27 cellular contexts compared by ENCODE assay signal in genomic region chr11:133919330-133920108, GRCh38. TPM values are rescaled to one million over a fixed set of nuclear protein-coding genes. Genes with fewer than 3 reads are reported as not detected.
DNase-seq lines count a peak whose midpoint lies in the region; ATAC-seq, FAIRE-seq and TF ChIP-seq lines count a peak whose summit lies in the region.
"Had no signal": no experiment of that assay in that cellular context is flagged by ENCODE, and none has a peak within 500 bp of the region (broad histone marks: within the 10 kb centered on the region; RNA-seq: fewer than 3 reads in every experiment).

No MANE protein-coding gene starts in this region.

- peak overlapping the region; percentile 48 for H3K18ac ChIP-seq in H1 (ENCODE audit: extremely low read depth, low read length)

- H3K27me3 Mint-ChIP-seq in activated naive CD4-positive, alpha-beta T cell treated with anti-CD3 and anti-CD28 coated beads, Interleukin-2, amount 50 U/mL, for 24 hours = no peaks in the 10 kb centered on the region
- H3K27me3 Mint-ChIP-seq in activated T-helper 2 cell treated with anti-CD3 and anti-CD28 coated beads, Interferon-gamma antibody, Interleukin-2, Interleukin-4, amounts not matched to agents 10 μg/mL and 5 μg/mL and 100 μg/mL, durations not matched to agents 14 hours and 24 hours and 36 hours (ENCODE audit: low read depth) = no peaks in the 10 kb centered on the region

- TF ChIP-seq RAD21 in H1 (IDR thresholded peaks at IDR 0.05 in 1 of 2, conservative IDR thresholded peaks at IDR 0.05 in 1 of 2; ENCODE audit: low read depth in 2 of 2, low read length in 2 of 2) = no peak

- no peaks in the 10 kb centered on the region for H3K9me3 ChIP-seq in ES-I3 (ENCODE audit: control insufficient read depth, insufficient read depth, low read length)
- no peaks in the 10 kb centered on the region for H3K9me3 ChIP-seq in H1 (ENCODE audit: insufficient read depth in 2 of 2, low read depth in 1 of 2, low read length in 1 of 2)
- H3K9me3 ChIP-seq: Peyer's patch, tibial artery had no signal

- peaks cover 7% of the 10 kb centered on the region for H3K79me1 ChIP-seq in H1 (ENCODE audit: low read depth, low read length)

- peak overlapping the region; percentile 46 for H3K9ac ChIP-seq in ES-I3 (ENCODE audit: low read depth, low read length)
- no peak overlapping the region; a peak in 1 of 7 replicates for H3K9ac ChIP-seq in H1 (replicated peaks in 1 of 4; ENCODE audit: extremely low read depth in 1 of 4, low read depth in 3 of 4, low read length in 3 of 4)

- H3K79me2 ChIP-seq in H1 (ENCODE audit: control insufficient read depth in 1 of 2, insufficient read depth in 2 of 2, low read length in 2 of 2) = no peaks in the 10 kb centered on the region

- no peak overlapping the region for H2BK20ac ChIP-seq in H1 (ENCODE audit: low read length)

- H4K20me1 ChIP-seq in H1 (replicated peaks in 1 of 2; ENCODE audit: control insufficient read depth in 1 of 2, insufficient read depth in 2 of 2, low read length in 2 of 2) = peaks cover 0 to 2% of the 10 kb centered on the region in 2 experiments

- no peak overlapping the region for H4K8ac ChIP-seq in H1 (ENCODE audit: extremely low read depth, insufficient read depth, low read length)

- H3K4me3 Mint-ChIP-seq in activated naive CD4-positive, alpha-beta T cell treated with anti-CD3 and anti-CD28 coated beads, Interleukin-2, amount 50 U/mL, for 24 hours = peak overlapping the region; percentile 44
- H3K4me3 Mint-ChIP-seq in stimulated activated effector memory CD8-positive, alpha-beta T cell treated with anti-CD3 and anti-CD28 coated beads, Interleukin-12 subunit alpha, Interleukin-12 subunit beta, amount 100 ng/mL, for 72 hours = peak overlapping the region; percentile 58
- H3K4me3 Mint-ChIP-seq in activated T-helper 2 cell treated with anti-CD3 and anti-CD28 coated beads, Interferon-gamma antibody, Interleukin-2, Interleukin-4, amounts not matched to agents 10 μg/mL and 5 μg/mL and 100 μg/mL, durations not matched to agents 14 hours and 24 hours and 36 hours (ENCODE audit: low read depth) = no peak overlapping the region

- H2BK5ac ChIP-seq in H1 (ENCODE audit: low read depth, low read length) = 0 out of 2 replicates have a peak overlapping the region, but pooled peaks have one; percentile 49

- H3K4me1 ChIP-seq in ES-I3 (ENCODE audit: insufficient read depth, low read length) = peaks cover 3% of the 10 kb centered on the region; the same call in 1 of the 2 replicates
- peaks cover 0 to 17% (median 4%) of the 10 kb centered on the region in 4 experiments; a peak in 6 of 7 replicates for H3K4me1 ChIP-seq in H1 (replicated peaks in 1 of 4; ENCODE audit: control insufficient read depth in 3 of 4, insufficient read depth in 4 of 4, low read length in 3 of 4)

- no peak for TF ChIP-seq POLR2A in H1 (IDR thresholded peaks at IDR 0.05; ENCODE audit: control extremely low read depth in 1 of 2, low read depth in 2 of 2, low read length in 2 of 2)

- H4K91ac ChIP-seq in H1 (replicated peaks; ENCODE audit: insufficient read length, low read length) = no peak overlapping the region

- TF ChIP-seq CTCF in H1 (IDR thresholded peaks at IDR 0.05; ENCODE audit: control extremely low read depth in 1 of 3, insufficient read depth in 1 of 3, low read depth in 1 of 3, low read length in 3 of 3) = no peak

- peaks cover 2% of the 10 kb centered on the region; the same call in 1 of the 2 replicates for H3K23me2 ChIP-seq in H1 (ENCODE audit: low read depth, low read length)

- H2BK15ac ChIP-seq in H1 (ENCODE audit: low read length) = no peak overlapping the region

- peak overlapping the region in 1 of 4 experiments; percentile 53; a peak in 1 of 8 replicates for H3K4me3 ChIP-seq in H1 (ENCODE audit: extremely low read depth in 1 of 4, insufficient read depth in 2 of 4, low read depth in 3 of 4, low read length in 4 of 4)
- H3K4me3 ChIP-seq: cardiac muscle cell, tibial artery had no signal

- no peak overlapping the region for H3K23ac ChIP-seq in H1 (ENCODE audit: insufficient read length)

- peaks cover 3% of the 10 kb centered on the region; the same call in 1 of the 2 replicates for H3K36me3 ChIP-seq in ES-I3 (ENCODE audit: insufficient read depth, low read length)
- peaks cover 6 to 25% (median 15%) of the 10 kb centered on the region in 4 experiments; a peak in 7 of 8 replicates for H3K36me3 ChIP-seq in H1 (ENCODE audit: control insufficient read depth in 2 of 4, insufficient read depth in 4 of 4, low read length in 3 of 4)
- H3K36me3 ChIP-seq: cardiac muscle cell, Peyer's patch had no signal

- peaks cover 8% of the 10 kb centered on the region for H3K36me3 Mint-ChIP-seq in activated naive CD4-positive, alpha-beta T cell treated with anti-CD3 and anti-CD28 coated beads, Interleukin-2, amount 50 U/mL, for 24 hours
- peaks cover 6% of the 10 kb centered on the region in 2 donors for H3K36me3 Mint-ChIP-seq in activated naive CD4-positive, alpha-beta T cell treated with anti-CD3 and anti-CD28 coated beads, Interleukin-2, amount 50 U/mL, for 72 hours
- peaks cover 67% of the 10 kb centered on the region for H3K36me3 Mint-ChIP-seq in stimulated activated effector memory CD8-positive, alpha-beta T cell treated with anti-CD3 and anti-CD28 coated beads, Interleukin-12 subunit alpha, Interleukin-12 subunit beta, amount 100 ng/mL, for 72 hours
- peaks cover 43% of the 10 kb centered on the region for H3K36me3 Mint-ChIP-seq in activated T-helper 2 cell treated with anti-CD3 and anti-CD28 coated beads, Interferon-gamma antibody, Interleukin-2, Interleukin-4, amounts not matched to agents 10 μg/mL and 5 μg/mL and 100 μg/mL, durations not matched to agents 14 hours and 24 hours and 36 hours (ENCODE audit: low read depth)

- no peak overlapping the region for H2AK5ac ChIP-seq in H1 (ENCODE audit: low read depth, low read length)

- no peak overlapping the region for H2BK12ac ChIP-seq in H1 (ENCODE audit: low read depth, low read length)

- no peak overlapping the region for H4K5ac ChIP-seq in H1 (ENCODE audit: insufficient read length, low read depth, low read length)

- intact Hi-C loops in activated T-helper 2 cell treated with anti-CD3 and anti-CD28 coated beads, Interferon-gamma antibody, Interleukin-2, Interleukin-4, amounts not matched to agents 10 μg/mL and 5 μg/mL and 100 μg/mL, durations not matched to agents 14 hours and 24 hours and 36 hours (cut with micrococcal nuclease) = no loop called here

- H3K9me3 Mint-ChIP-seq in activated naive CD4-positive, alpha-beta T cell treated with anti-CD3 and anti-CD28 coated beads, Interleukin-2, amount 50 U/mL, for 24 hours = no peaks in the 10 kb centered on the region
- H3K9me3 Mint-ChIP-seq in activated naive CD4-positive, alpha-beta T cell treated with anti-CD3 and anti-CD28 coated beads, Interleukin-2, amount 50 U/mL, for 72 hours = no peaks in the 10 kb centered on the region
- no peaks in the 10 kb centered on the region for H3K9me3 Mint-ChIP-seq in stimulated activated effector memory CD8-positive, alpha-beta T cell treated with anti-CD3 and anti-CD28 coated beads, Interleukin-12 subunit alpha, Interleukin-12 subunit beta, amount 100 ng/mL, for 72 hours
- H3K9me3 Mint-ChIP-seq in activated T-helper 2 cell treated with anti-CD3 and anti-CD28 coated beads, Interferon-gamma antibody, Interleukin-2, Interleukin-4, amounts not matched to agents 10 μg/mL and 5 μg/mL and 100 μg/mL, durations not matched to agents 14 hours and 24 hours and 36 hours = no peaks in the 10 kb centered on the region
- H3K9me3 Mint-ChIP-seq: activated T-cell treated with anti-CD3 and anti-CD28 coated beads, Interleukin-2, amount 50 U/mL, for 72 hours; stimulated activated naive B cell treated with anti-CD40 and anti-IgM and Interleukin-4, amounts not matched to agents 10 μg/mL and 1 μg/mL and 100 μg/mL, for 72 hours had no signal

- no peak for TF ChIP-seq EP300 in H1 (IDR thresholded peaks at IDR 0.05; ENCODE audit: borderline replicate concordance in 1 of 2, low read depth in 2 of 2, low read length in 2 of 2)

- H3K14ac ChIP-seq in H1 (ENCODE audit: insufficient read length) = no peak overlapping the region

- H3K4ac ChIP-seq in H1 (replicated peaks; ENCODE audit: insufficient read length, low read depth, low read length) = no peak overlapping the region

- CTCF ChIA-PET in H1 (lab: Charles Lee; ENCODE audit: partially characterized antibody) = interaction anchor here (2.8 to 3.5 kb wide), 2 partner anchors 8 to 11 kb away, joined by 15 to 17 read pairs; no protein-coding TSS in a partner anchor

- DNase-seq in activated naive CD4-positive, alpha-beta T cell treated with anti-CD3 and anti-CD28 coated beads, Interleukin-2, amount 50 U/mL, for 72 hours (ENCODE audit: low spot score in 2 of 2) = no peak
- DNase-seq in H1 (ENCODE audit: low read depth in 1 of 2, low spot score in 2 of 2) = peak in 1 of 2 experiments; percentile 57
- no peak for DNase-seq in stimulated activated effector memory CD8-positive, alpha-beta T cell treated with anti-CD3 and anti-CD28 coated beads, Interleukin-12 subunit alpha, Interleukin-12 subunit beta, amount 100 ng/mL, for 72 hours (ENCODE audit: low spot score in 2 of 2)
- DNase-seq in activated T-helper 2 cell treated with anti-CD3 and anti-CD28 coated beads, Interferon-gamma antibody, Interleukin-2, Interleukin-4, amounts not matched to agents 10 μg/mL and 5 μg/mL and 100 μg/mL, durations not matched to agents 14 hours and 24 hours and 36 hours (ENCODE audit: low spot score) = no peak
- DNase-seq: activated CD4-positive, alpha-beta T cell treated with anti-CD3 and anti-CD28 coated beads, Interleukin-2, amount 50 U/mL, for 48 hours; activated T-cell treated with anti-CD3 and anti-CD28 coated beads, Interleukin-2, amount 50 U/mL, for 72 hours; amygdala; DMS79; hippocampal formation; NCI-H1105 treated with DMSO at 0.1 percent for 48 hours; NK-92 treated with Interleukin-12 subunit alpha and Interleukin-12 subunit beta, amount 100 ng/mL, for 24 hours; Peyer's patch; stimulated activated CD4-positive, alpha-beta T cell treated with anti-CD3 and anti-CD28 coated beads, Interleukin-15, amount 100 ng/mL, for 24 hours; stimulated activated naive B cell treated with anti-CD40 and anti-IgM and Interleukin-4, amounts not matched to agents 10 μg/mL and 1 μg/mL and 100 μg/mL, for 72 hours; tibial artery had no signal

- 82% methylated on average over 41 of the region's 66 CpGs; no CpG with 5 or more reads in 1 of the 2 experiments for WGBS in H1 (ENCODE audit: extremely low coverage in 1 of 2, insufficient coverage in 1 of 2, insufficient read length in 1 of 2, insufficient replicate concordance in 2 of 2, low coverage in 1 of 2, low lambda C conversion rate in 2 of 2, missing lambda C conversion rate in 1 of 2), 2 experiments

- H3K27ac Mint-ChIP-seq in activated naive CD4-positive, alpha-beta T cell treated with anti-CD3 and anti-CD28 coated beads, Interleukin-2, amount 50 U/mL, for 24 hours = no peak overlapping the region
- no peak overlapping the region for H3K27ac Mint-ChIP-seq in activated naive CD4-positive, alpha-beta T cell treated with anti-CD3 and anti-CD28 coated beads, Interleukin-2, amount 50 U/mL, for 72 hours
- H3K27ac Mint-ChIP-seq in stimulated activated effector memory CD8-positive, alpha-beta T cell treated with anti-CD3 and anti-CD28 coated beads, Interleukin-12 subunit alpha, Interleukin-12 subunit beta, amount 100 ng/mL, for 72 hours = no peak overlapping the region
- H3K27ac Mint-ChIP-seq in activated T-helper 2 cell treated with anti-CD3 and anti-CD28 coated beads, Interferon-gamma antibody, Interleukin-2, Interleukin-4, amounts not matched to agents 10 μg/mL and 5 μg/mL and 100 μg/mL, durations not matched to agents 14 hours and 24 hours and 36 hours = no peak overlapping the region
- H3K27ac Mint-ChIP-seq: activated T-cell treated with anti-CD3 and anti-CD28 coated beads, Interleukin-2, amount 50 U/mL, for 72 hours; stimulated activated naive B cell treated with anti-CD40 and anti-IgM and Interleukin-4, amounts not matched to agents 10 μg/mL and 1 μg/mL and 100 μg/mL, for 72 hours had no signal

- no peak overlapping the region for H3K27ac ChIP-seq in H1 (ENCODE audit: low read depth, low read length)
- H3K27ac ChIP-seq: cardiac muscle cell, epithelial cell of prostate, Peyer's patch, tibial artery, VCaP had no signal

- H2AFZ ChIP-seq in H1 (ENCODE audit: low read length) = no peak overlapping the region

- no peak overlapping the region for H3K56ac ChIP-seq in H1 (replicated peaks; ENCODE audit: insufficient read length, low read depth, low read length)

- H3K27me3 ChIP-seq in H1 (replicated peaks in 1 of 4; ENCODE audit: control insufficient read depth in 3 of 4, extremely low read depth in 1 of 4, insufficient read depth in 3 of 4, low read length in 3 of 4) = no peaks in the 10 kb centered on the region
- H3K27me3 ChIP-seq: Peyer's patch, tibial artery had no signal

- no peak overlapping the region for H2BK120ac ChIP-seq in H1 (replicated peaks; ENCODE audit: low read depth, low read length)

- no peak for ATAC-seq in activated naive CD4-positive, alpha-beta T cell treated with anti-CD3 and anti-CD28 coated beads, Interleukin-2, amount 50 U/mL, for 72 hours
- ATAC-seq in stimulated activated effector memory CD8-positive, alpha-beta T cell treated with anti-CD3 and anti-CD28 coated beads, Interleukin-12 subunit alpha, Interleukin-12 subunit beta, amount 100 ng/mL, for 72 hours = no peak
- no peak for ATAC-seq in HG03097 (IDR thresholded peaks at IDR 0.05; ENCODE audit: low FRiP score, unreplicated experiment)
- no peak for ATAC-seq in GM19452 (IDR thresholded peaks at IDR 0.05; ENCODE audit: unreplicated experiment)
- ATAC-seq: HCT116; sciatic nerve; stimulated activated naive B cell treated with anti-CD40 and anti-IgM and Interleukin-4, amounts not matched to agents 10 μg/mL and 1 μg/mL and 100 μg/mL, for 72 hours had no signal

- peak overlapping the region; percentile 67 to 86 for H3K4me2 ChIP-seq in H1 (ENCODE audit: insufficient read depth in 1 of 2, low read depth in 2 of 2, low read length in 2 of 2)

- no peak for FAIRE-seq in H1 (lab: Jason Lieb, UNC)
- FAIRE-seq: HepG2 had no signal

- POLR2A ChIA-PET in H1 (lab: Charles Lee; ENCODE audit: partially characterized antibody) = interaction anchor here (0.6 to 1.3 kb wide), 6 partner anchors 12 to 256 kb away, joined by 3 to 4 read pairs (median 4); no protein-coding TSS in a partner anchor

- H3K4me1 Mint-ChIP-seq in activated naive CD4-positive, alpha-beta T cell treated with anti-CD3 and anti-CD28 coated beads, Interleukin-2, amount 50 U/mL, for 24 hours = no peaks in the 10 kb centered on the region
- H3K4me1 Mint-ChIP-seq in stimulated activated effector memory CD8-positive, alpha-beta T cell treated with anti-CD3 and anti-CD28 coated beads, Interleukin-12 subunit alpha, Interleukin-12 subunit beta, amount 100 ng/mL, for 72 hours = peaks cover 5% of the 10 kb centered on the region
- no peaks in the 10 kb centered on the region for H3K4me1 Mint-ChIP-seq in activated T-helper 2 cell treated with anti-CD3 and anti-CD28 coated beads, Interferon-gamma antibody, Interleukin-2, Interleukin-4, amounts not matched to agents 10 μg/mL and 5 μg/mL and 100 μg/mL, durations not matched to agents 14 hours and 24 hours and 36 hours (ENCODE audit: low read depth)

RNA-seq across cellular contexts. Expression of gene IGSF9B, which starts 37.2 kb away (rescaled TPM):
- total RNA-seq in activated naive CD4-positive, alpha-beta T cell treated with anti-CD3 and anti-CD28 coated beads, Interleukin-2, amount 50 U/mL, for 72 hours = 100 to 1,000 TPM; 119 TPM
- total RNA-seq in H1 (2021; fragmentation: NEBNext Ultra II Directional; extraction: Animal tissue kit (Norgen Biotek cat#: 25700)) = 42.3 and 49.2 TPM in 2 replicates
- polyA plus RNA-seq in H1 (2011; rRNA removed) = 16.5 and 23.6 TPM in 2 replicates
- 15.7 TPM for polyA plus RNA-seq in H1 (2011; cell fraction: cytosol; rRNA removed)
- 61.7 TPM for polyA plus RNA-seq in H1 (2011; cell fraction: nucleus; rRNA removed)
- 13.6 to 23.1 TPM (median 21.3 TPM) in 4 replicates for polyA plus RNA-seq in H1 (2012, experiment 1 of 2)
- polyA plus RNA-seq in H1 (2012, experiment 2 of 2) = 8.1 TPM
- 15.1 TPM for polyA plus RNA-seq in H1 (2013, experiment 1 of 2)
- 14.1 TPM for polyA plus RNA-seq in H1 (2013, experiment 2 of 2)
- polyA minus RNA-seq in H1 (2011; rRNA and poly(A)+ RNA removed) = 73.6 and 79.6 TPM in 2 replicates
- 29.4 TPM for polyA minus RNA-seq in H1 (2011; cell fraction: cytosol; rRNA and poly(A)+ RNA removed)
- 44.5 TPM for polyA minus RNA-seq in H1 (2011; cell fraction: nucleus; rRNA and poly(A)+ RNA removed)
- 101 and 110 TPM in 2 replicates for total RNA-seq in activated T-helper 2 cell treated with anti-CD3 and anti-CD28 coated beads, Interferon-gamma antibody, Interleukin-2, Interleukin-4, amounts not matched to agents 10 μg/mL and 5 μg/mL and 100 μg/mL, durations not matched to agents 14 hours and 24 hours and 36 hours
- total RNA-seq: dermis microvascular lymphatic vessel endothelial cell, HepG2, lung microvascular endothelial cell had no signal
- polyA plus RNA-seq: HepG2 had no signal
